Comparison of ENCODE assay signal across 14 cellular contexts in genomic region chr6:12578097-12578496, GRCh38.
"Had no signal": no experiment of that assay in that cellular context is flagged by ENCODE, and none has a peak within 500 bp of the region (broad histone marks: within the 10 kb centered on the region; RNA-seq: fewer than 3 reads in every experiment).

No MANE protein-coding gene starts in this region.

- DNase-seq: activated CD4-positive, alpha-beta T cell treated with anti-CD3 and anti-CD28 coated beads for 4 hours; activated CD8-positive, alpha-beta memory T cell treated with anti-CD3 and anti-CD28 coated beads, Interleukin-2, amount 50 U/mL, for 48 hours; activated CD8-positive, alpha-beta T cell treated with anti-CD3 and anti-CD28 coated beads, Interleukin-2, amount 10 ng/mL, durations not matched to agents 7 days and 5 days; activated naive CD4-positive, alpha-beta T cell; effector memory CD4-positive, alpha-beta T cell; immature natural killer cell; stimulated activated CD4-positive, alpha-beta T cell treated with anti-CD3 and anti-CD28 coated beads, Interleukin-4, amount 100 ng/mL, for 4 hours; stimulated activated naive CD8-positive, alpha-beta T cell treated with anti-CD3 and anti-CD28 coated beads, Interleukin-15, amount 100 ng/mL, for 72 hours; T-helper 1 cell; testis; WERI-Rb-1 had no signal

- H3K4me3 ChIP-seq: testis had no signal

- H3K36me3 Mint-ChIP-seq: immature natural killer cell had no signal

- H3K27ac ChIP-seq: testis, WERI-Rb-1 had no signal

- H3K36me3 ChIP-seq: WERI-Rb-1 had no signal

- ATAC-seq: activated CD8-positive, alpha-beta T cell treated with anti-CD3 and anti-CD28 coated beads, Interleukin-2, amount 10 ng/mL, durations not matched to agents 7 days and 5 days; left lobe of liver; stimulated activated naive CD8-positive, alpha-beta T cell treated with anti-CD3 and anti-CD28 coated beads, Interleukin-15, amount 100 ng/mL, for 72 hours had no signal

- H3K9me3 Mint-ChIP-seq: central memory CD8-positive, alpha-beta T cell; immature natural killer cell; nephron; stimulated activated naive CD8-positive, alpha-beta T cell treated with anti-CD3 and anti-CD28 coated beads, Interleukin-15, amount 100 ng/mL, for 72 hours had no signal

- H3K9me3 ChIP-seq: testis had no signal

- H3K4me1 ChIP-seq: testis had no signal

- H3K4me1 Mint-ChIP-seq: central memory CD8-positive, alpha-beta T cell; immature natural killer cell; stimulated activated naive CD8-positive, alpha-beta T cell treated with anti-CD3 and anti-CD28 coated beads, Interleukin-15, amount 100 ng/mL, for 72 hours had no signal

- H3K27ac Mint-ChIP-seq: activated CD8-positive, alpha-beta T cell treated with anti-CD3 and anti-CD28 coated beads, Interleukin-2, amount 10 ng/mL, durations not matched to agents 7 days and 5 days; immature natural killer cell; stimulated activated naive CD8-positive, alpha-beta T cell treated with anti-CD3 and anti-CD28 coated beads, Interleukin-15, amount 100 ng/mL, for 72 hours had no signal

- H3K27me3 Mint-ChIP-seq: central memory CD8-positive, alpha-beta T cell; stimulated activated naive CD8-positive, alpha-beta T cell treated with anti-CD3 and anti-CD28 coated beads, Interleukin-15, amount 100 ng/mL, for 72 hours had no signal

- H3K27me3 ChIP-seq: testis had no signal

- H3K4me3 Mint-ChIP-seq: activated CD8-positive, alpha-beta T cell treated with anti-CD3 and anti-CD28 coated beads, Interleukin-2, amount 10 ng/mL, durations not matched to agents 7 days and 5 days; central memory CD8-positive, alpha-beta T cell; immature natural killer cell; nephron; stimulated activated naive CD8-positive, alpha-beta T cell treated with anti-CD3 and anti-CD28 coated beads, Interleukin-15, amount 100 ng/mL, for 72 hours had no signal
